Comparison of ENCODE assay signal across 13 cellular contexts in genomic region chr12:10791769-10792168, GRCh38. TPM values are rescaled to one million over a fixed set of nuclear protein-coding genes. Genes with fewer than 3 reads are reported as not detected.
"Had no signal": no experiment of that assay in that cellular context is flagged by ENCODE, and none has a peak within 500 bp of the region (broad histone marks: within the 10 kb centered on the region; RNA-seq: fewer than 3 reads in every experiment).

No MANE protein-coding gene starts in this region.

RNA-seq across cellular contexts. Expression of gene TAS2R7, which starts 10.7 kb away (rescaled TPM):
- total RNA-seq: activated B cell treated with CpG ODN at 0.5 μM for 24 hours; activated CD4-positive, alpha-beta memory T cell treated with anti-CD3 and anti-CD28 coated beads for 36 hours; activated CD4-positive, alpha-beta memory T cell treated with anti-CD3 and anti-CD28 coated beads, Interleukin-2, amount 10 ng/mL, durations not matched to agents 7 days and 5 days; activated CD4-positive, alpha-beta T cell treated with anti-CD3 and anti-CD28 coated beads for 36 hours; activated CD4-positive, alpha-beta T cell treated with anti-CD3 and anti-CD28 coated beads, Interleukin-2, amount 10 ng/mL, durations not matched to agents 24 days and 14 days; activated CD4-positive, alpha-beta T cell treated with anti-CD3 and anti-CD28 coated beads, Interleukin-2, amount 10 ng/mL, durations not matched to agents 7 days and 5 days; activated CD8-positive, alpha-beta memory T cell treated with anti-CD3 and anti-CD28 coated beads for 36 hours; activated CD8-positive, alpha-beta memory T cell treated with anti-CD3 and anti-CD28 coated beads, Interleukin-2, amount 10 ng/mL, durations not matched to agents 7 days and 5 days; activated CD8-positive, alpha-beta T cell treated with anti-CD3 and anti-CD28 coated beads for 36 hours; activated CD8-positive, alpha-beta T cell treated with anti-CD3 and anti-CD28 coated beads, Interleukin-2, amount 10 ng/mL, durations not matched to agents 7 days and 5 days; T-helper 1 cell treated with Interleukin-12 subunit alpha and Interleukin-12 subunit beta and Interleukin-4 antibody, amounts not matched to agents 30 ng/mL and 1 ng/mL, for 36 hours; T-helper 17 cell; T-helper 2 cell treated with Interferon-gamma antibody and Interleukin-4, amounts not matched to agents 100 ng/mL and 5 ng/mL, for 36 hours had no signal

RNA-seq across cellular contexts. Expression of gene TAS2R8, which starts 15.3 kb away (rescaled TPM):
- total RNA-seq: activated B cell treated with CpG ODN at 0.5 μM for 24 hours; activated CD4-positive, alpha-beta memory T cell treated with anti-CD3 and anti-CD28 coated beads for 36 hours; activated CD4-positive, alpha-beta memory T cell treated with anti-CD3 and anti-CD28 coated beads, Interleukin-2, amount 10 ng/mL, durations not matched to agents 7 days and 5 days; activated CD4-positive, alpha-beta T cell treated with anti-CD3 and anti-CD28 coated beads for 36 hours; activated CD4-positive, alpha-beta T cell treated with anti-CD3 and anti-CD28 coated beads, Interleukin-2, amount 10 ng/mL, durations not matched to agents 24 days and 14 days; activated CD4-positive, alpha-beta T cell treated with anti-CD3 and anti-CD28 coated beads, Interleukin-2, amount 10 ng/mL, durations not matched to agents 7 days and 5 days; activated CD8-positive, alpha-beta memory T cell treated with anti-CD3 and anti-CD28 coated beads for 36 hours; activated CD8-positive, alpha-beta memory T cell treated with anti-CD3 and anti-CD28 coated beads, Interleukin-2, amount 10 ng/mL, durations not matched to agents 7 days and 5 days; activated CD8-positive, alpha-beta T cell treated with anti-CD3 and anti-CD28 coated beads for 36 hours; activated CD8-positive, alpha-beta T cell treated with anti-CD3 and anti-CD28 coated beads, Interleukin-2, amount 10 ng/mL, durations not matched to agents 7 days and 5 days; T-helper 1 cell treated with Interleukin-12 subunit alpha and Interleukin-12 subunit beta and Interleukin-4 antibody, amounts not matched to agents 30 ng/mL and 1 ng/mL, for 36 hours; T-helper 17 cell; T-helper 2 cell treated with Interferon-gamma antibody and Interleukin-4, amounts not matched to agents 100 ng/mL and 5 ng/mL, for 36 hours had no signal

RNA-seq across cellular contexts. Expression of gene TAS2R9, which starts 18.2 kb away (rescaled TPM):
- total RNA-seq: activated B cell treated with CpG ODN at 0.5 μM for 24 hours; activated CD4-positive, alpha-beta memory T cell treated with anti-CD3 and anti-CD28 coated beads for 36 hours; activated CD4-positive, alpha-beta memory T cell treated with anti-CD3 and anti-CD28 coated beads, Interleukin-2, amount 10 ng/mL, durations not matched to agents 7 days and 5 days; activated CD4-positive, alpha-beta T cell treated with anti-CD3 and anti-CD28 coated beads for 36 hours; activated CD4-positive, alpha-beta T cell treated with anti-CD3 and anti-CD28 coated beads, Interleukin-2, amount 10 ng/mL, durations not matched to agents 24 days and 14 days; activated CD4-positive, alpha-beta T cell treated with anti-CD3 and anti-CD28 coated beads, Interleukin-2, amount 10 ng/mL, durations not matched to agents 7 days and 5 days; activated CD8-positive, alpha-beta memory T cell treated with anti-CD3 and anti-CD28 coated beads for 36 hours; activated CD8-positive, alpha-beta memory T cell treated with anti-CD3 and anti-CD28 coated beads, Interleukin-2, amount 10 ng/mL, durations not matched to agents 7 days and 5 days; activated CD8-positive, alpha-beta T cell treated with anti-CD3 and anti-CD28 coated beads for 36 hours; activated CD8-positive, alpha-beta T cell treated with anti-CD3 and anti-CD28 coated beads, Interleukin-2, amount 10 ng/mL, durations not matched to agents 7 days and 5 days; T-helper 2 cell treated with Interferon-gamma antibody and Interleukin-4, amounts not matched to agents 100 ng/mL and 5 ng/mL, for 36 hours had no signal

RNA-seq across cellular contexts. Expression of gene TAS2R10, which starts 34.4 kb away (rescaled TPM):
- total RNA-seq: activated CD4-positive, alpha-beta memory T cell treated with anti-CD3 and anti-CD28 coated beads for 36 hours; activated CD4-positive, alpha-beta T cell treated with anti-CD3 and anti-CD28 coated beads for 36 hours; activated CD4-positive, alpha-beta T cell treated with anti-CD3 and anti-CD28 coated beads, Interleukin-2, amount 10 ng/mL, durations not matched to agents 24 days and 14 days; activated CD8-positive, alpha-beta T cell treated with anti-CD3 and anti-CD28 coated beads for 36 hours; activated CD8-positive, alpha-beta T cell treated with anti-CD3 and anti-CD28 coated beads, Interleukin-2, amount 10 ng/mL, durations not matched to agents 7 days and 5 days had no signal
